In genomic region chr7:10225265-10225664, GRCh38 we compare ENCODE assay signal across 25 cellular contexts.
DNase-seq lines count a peak whose midpoint lies in the region; ATAC-seq, FAIRE-seq and TF ChIP-seq lines count a peak whose summit lies in the region.
"Had no signal": no experiment of that assay in that cellular context is flagged by ENCODE, and none has a peak within 500 bp of the region (broad histone marks: within the 10 kb centered on the region; RNA-seq: fewer than 3 reads in every experiment).

No MANE protein-coding gene starts in this region.

- POLR2A ChIA-PET in SK-N-SH (lab: Yijun Ruan, JAX) (no interaction called here), endothelial cell of umbilical vein (lab: Charles Lee) (no interaction called here)

- no peak for ATAC-seq in SK-N-SH treated with all-trans-retinoic acid at 6 μM for 48 hours
- ATAC-seq in GM18867 (IDR thresholded peaks at IDR 0.05; ENCODE audit: unreplicated experiment): no peak
- ATAC-seq: activated naive CD8-positive, alpha-beta T cell treated with anti-CD3 and anti-CD28 coated beads, Interleukin-2, amount 50 U/mL, for 24 hours; mucosa of descending colon; stimulated activated memory B cell treated with anti-CD40 and anti-IgM and Interleukin-4, amounts not matched to agents 10 μg/mL and 1 μg/mL and 100 μg/mL, for 72 hours had no signal

- no peaks in the 10 kb centered on the region for H3K9me1 ChIP-seq in endothelial cell of umbilical vein (replicated peaks; ENCODE audit: control insufficient read depth, extremely low read depth, insufficient read depth, low read length)

- no TSS peak for BruUV-seq in endothelial cell of umbilical vein (replicated peaks; lab: Mats Ljungman, UMichigan)

- no peak overlapping the region for H3K4me2 ChIP-seq in SK-N-SH
- H3K4me2 ChIP-seq in endothelial cell of umbilical vein (ENCODE audit: insufficient read depth, low read length): no peak overlapping the region

- H3K27me3 ChIP-seq in SK-N-SH (ENCODE audit: insufficient read depth): no peaks in the 10 kb centered on the region
- H3K27me3 ChIP-seq in endothelial cell of umbilical vein (ENCODE audit: control insufficient read depth in 2 of 2, insufficient read depth in 2 of 2, low read length in 2 of 2): no peaks in the 10 kb centered on the region
- H3K27me3 ChIP-seq: BLaER1 treated with 17β-estradiol and CSF1 and Interleukin-3, amounts not matched to agents 10 nM and 100 nM; breast epithelium; colonic mucosa; suprapubic skin; uterus had no signal

- H3K36me3 ChIP-seq in SK-N-SH (replicated peaks in 1 of 2; ENCODE audit: control insufficient read depth in 1 of 2, insufficient read depth in 2 of 2, low read length in 1 of 2) (no peaks in the 10 kb centered on the region), endothelial cell of umbilical vein (ENCODE audit: control insufficient read depth in 2 of 2, extremely low read depth in 1 of 2, insufficient read depth in 2 of 2, low read length in 2 of 2) (no peaks in the 10 kb centered on the region)
- H3K36me3 ChIP-seq: BLaER1 treated with 17β-estradiol and CSF1 and Interleukin-3, amounts not matched to agents 10 nM and 100 nM; breast epithelium; colonic mucosa; suprapubic skin; uterus had no signal

- H3K9ac ChIP-seq in SK-N-SH: no peak overlapping the region
- H3K9ac ChIP-seq in endothelial cell of umbilical vein (replicated peaks; ENCODE audit: extremely low read depth, insufficient read depth, low read length): no peak overlapping the region
- H3K9ac ChIP-seq: BLaER1 treated with 17β-estradiol and CSF1 and Interleukin-3, amounts not matched to agents 10 nM and 100 nM had no signal

- H3K9me3 ChIP-seq in SK-N-SH (peaks cover 20% of the 10 kb centered on the region), endothelial cell of umbilical vein (replicated peaks; ENCODE audit: control insufficient read depth, insufficient read depth, low read length) (no peaks in the 10 kb centered on the region)
- H3K9me3 ChIP-seq: breast epithelium, colonic mucosa, suprapubic skin, uterus had no signal

- no peak overlapping the region for H3K4me3 ChIP-seq in SK-N-SH (ENCODE audit: low read depth in 2 of 2, low read length in 1 of 2)
- no peak overlapping the region for H3K4me3 ChIP-seq in endothelial cell of umbilical vein (replicated peaks in 1 of 3; ENCODE audit: insufficient read depth in 1 of 3, low read depth in 1 of 3, low read length in 3 of 3)
- H3K4me3 ChIP-seq: BLaER1 treated with 17β-estradiol and CSF1 and Interleukin-3, amounts not matched to agents 10 nM and 100 nM; breast epithelium; colonic mucosa; mucosa of descending colon; suprapubic skin; uterus had no signal

- no peak for TF ChIP-seq POLR2A in endothelial cell of umbilical vein (IDR thresholded peaks at IDR 0.05; ENCODE audit: low read depth, low read length)

- no peaks in the 10 kb centered on the region for H4K20me1 ChIP-seq in SK-N-SH (ENCODE audit: insufficient read depth)
- no peaks in the 10 kb centered on the region for H4K20me1 ChIP-seq in endothelial cell of umbilical vein (replicated peaks; ENCODE audit: control insufficient read depth, extremely low read depth, insufficient read depth, low read length)
- H4K20me1 ChIP-seq: BLaER1 treated with 17β-estradiol and CSF1 and Interleukin-3, amounts not matched to agents 10 nM and 100 nM had no signal

- no peak for TF ChIP-seq RAD21 in SK-N-SH (IDR thresholded peaks at IDR 0.05; ENCODE audit: low read length)

- no peak for TF ChIP-seq CTCF in SK-N-SH (IDR thresholded peaks at IDR 0.05)
- TF ChIP-seq CTCF in endothelial cell of umbilical vein (IDR thresholded peaks at IDR 0.05; ENCODE audit: extremely low read depth in 1 of 2, insufficient read depth in 1 of 2, low read depth in 1 of 2, low read length in 2 of 2): no peak

- DNase-seq in SK-N-SH (no peak), NCI-H69 (lab: John Stamatoyannopoulos, UW) (peak; percentile 86), endothelial cell of umbilical vein (ENCODE audit: low read depth, low spot score) (peak; percentile 82), pons (ENCODE audit: low spot score) (peak; percentile 41), UCSD-AML1 (lab: John Stamatoyannopoulos, UW; ENCODE audit: unreplicated experiment) (no peak), germinal center (ENCODE audit: low spot score) (no peak)
- DNase-seq: activated CD4-positive, alpha-beta memory T cell treated with anti-CD3 and anti-CD28 coated beads, Interleukin-2, amount 10 ng/mL, durations not matched to agents 7 days and 5 days; activated gamma-delta T cell; activated naive CD8-positive, alpha-beta T cell treated with anti-CD3 and anti-CD28 coated beads, Interleukin-2, amount 50 U/mL, for 24 hours; colonic mucosa; EL; endodermal cell; mucosa of descending colon; NCI-H510A; small intestine; T1000; uterus had no signal

- H3K9me2 ChIP-seq in SK-N-SH: no peaks in the 10 kb centered on the region

- dilution Hi-C loops in endothelial cell of umbilical vein (cut with MboI; ENCODE audit: extremely low pct_ligation_motif_present, low sequenced_read_pairs): no loop called here

- no peak for FAIRE-seq in endothelial cell of umbilical vein (lab: Jason Lieb, UNC)
- FAIRE-seq: H1, small intestine had no signal

- H3K4me1 ChIP-seq in SK-N-SH (ENCODE audit: control insufficient read depth in 1 of 2, insufficient read depth in 2 of 2, low read depth in 1 of 2, low read length in 1 of 2): peaks cover 0 to 4% of the 10 kb centered on the region in 2 experiments; a peak in 1 of 4 replicates
- H3K4me1 ChIP-seq in endothelial cell of umbilical vein (ENCODE audit: control insufficient read depth, extremely low read depth, insufficient read depth, low read length): no peaks in the 10 kb centered on the region
- H3K4me1 ChIP-seq: breast epithelium, colonic mucosa, suprapubic skin, uterus had no signal

- intact Hi-C loops in endothelial cell of umbilical vein (cut with micrococcal nuclease): loop anchor here (1.0 kb wide), 1 partner anchor 68 kb away; no protein-coding TSS in a partner anchor

- H3F3A ChIP-seq in SK-N-SH (replicated peaks; ENCODE audit: insufficient read depth): no peaks in the 10 kb centered on the region

- no peaks in the 10 kb centered on the region for H3K79me2 ChIP-seq in SK-N-SH (ENCODE audit: insufficient read depth)
- H3K79me2 ChIP-seq in endothelial cell of umbilical vein (ENCODE audit: control insufficient read depth, insufficient read depth, low read length): no peaks in the 10 kb centered on the region

- no peak for TF ChIP-seq EP300 in SK-N-SH (IDR thresholded peaks at IDR 0.05; ENCODE audit: borderline replicate concordance in 1 of 2, low read depth in 1 of 2, low read length in 1 of 2)

- H3K27ac ChIP-seq in SK-N-SH (ENCODE audit: low read depth in 2 of 2, low read length in 1 of 2) (no peak overlapping the region), endothelial cell of umbilical vein (ENCODE audit: insufficient read depth, low read depth, low read length) (no peak overlapping the region)
- H3K27ac ChIP-seq: breast epithelium, colonic mucosa, RWPE1, suprapubic skin, uterus had no signal

- H2AFZ ChIP-seq in SK-N-SH (ENCODE audit: low read depth) (no peak overlapping the region), endothelial cell of umbilical vein (ENCODE audit: low read depth, low read length) (peak overlapping the region; percentile 3)

- CTCF ChIA-PET in SK-N-SH (lab: Yijun Ruan, JAX) (interaction anchor here (0.6 to 1.3 kb wide), 2 partner anchors 20 to 94 kb away, joined by 3 read pairs; no protein-coding TSS in a partner anchor), endothelial cell of umbilical vein (lab: Charles Lee) (no interaction called here)

TF ChIP-seq in SK-N-SH treated with all-trans-retinoic acid at 6 μM for 48 hours, 23 proteins besides CTCF, POLR2A, EP300 and RAD21 (continues in another document):
- no peak for TF ChIP-seq ZFP3 (CRISPR knock-in tag; IDR thresholded peaks at IDR 0.05)
- no peak for TF ChIP-seq ARNTL (CRISPR knock-in tag; IDR thresholded peaks at IDR 0.05; ENCODE audit: borderline replicate concordance, low read depth)
- no peak for TF ChIP-seq ZFP30 (CRISPR knock-in tag; IDR thresholded peaks at IDR 0.05)

TF ChIP-seq in SK-N-SH, 30 proteins besides CTCF, POLR2A, EP300 and RAD21 (continues in another document):
- TF ChIP-seq USF2 (IDR thresholded peaks at IDR 0.05; ENCODE audit: borderline replicate concordance, low read depth, low read length) (no peak), MXI1 (IDR thresholded peaks at IDR 0.05; ENCODE audit: low read depth, low read length) (no peak)

TF ChIP-seq in endothelial cell of umbilical vein, 7 proteins besides CTCF, POLR2A, EP300 and RAD21:
- TF ChIP-seq JUN (IDR thresholded peaks at IDR 0.05; ENCODE audit: borderline replicate concordance, insufficient read depth, insufficient read length, low read depth) (peak; percentile 48), FOS (IDR thresholded peaks at IDR 0.05; ENCODE audit: borderline replicate concordance, insufficient read depth, low read length) (peak; percentile 23), GATA2 (IDR thresholded peaks at IDR 0.05; ENCODE audit: insufficient read depth, insufficient read length, low read depth, low read length) (no peak)
TF ChIP-seq in endothelial cell of umbilical vein: peak in this region for 2.

Comparison
In these comparisons a context has a peak if more than half of its experiments do, and no peak if none do; other contexts are left out.
1. DNase-seq: peak in NCI-H69 (single experiment), endothelial cell of umbilical vein (single experiment) and pons (single experiment); none in SK-N-SH (single experiment), UCSD-AML1 (single experiment) and germinal center (single experiment).